11 cellular contexts compared by ENCODE assay signal in genomic region chr5:157269763-157270272, GRCh38. TPM values are rescaled to one million over a fixed set of nuclear protein-coding genes. Genes with fewer than 3 reads are reported as not detected.
DNase-seq lines count a peak whose midpoint lies in the region; ATAC-seq and TF ChIP-seq lines count a peak whose summit lies in the region.
"Had no signal": no experiment of that assay in that cellular context is flagged by ENCODE, and none has a peak within 500 bp of the region (broad histone marks: within the 10 kb centered on the region; RNA-seq: fewer than 3 reads in every experiment).

No MANE protein-coding gene starts in this region.

- H3K27ac Mint-ChIP-seq in T-helper 2 cell treated with Interferon-gamma antibody and Interleukin-4, amounts not matched to agents 5 μg/mL and 100 μg/mL, for 36 hours, result peak overlapping the region; percentile 98

- H3K27me3 ChIP-seq in cardiac muscle cell, result no peaks in the 10 kb centered on the region

- H3K4me1 Mint-ChIP-seq in T-helper 2 cell treated with Interferon-gamma antibody and Interleukin-4, amounts not matched to agents 5 μg/mL and 100 μg/mL, for 36 hours (ENCODE audit: low read depth), result peaks cover 75% of the 10 kb centered on the region

- no peak for ATAC-seq in left cardiac atrium
- ATAC-seq in GM21529 (IDR thresholded peaks at IDR 0.05; ENCODE audit: unreplicated experiment), result no peak
- ATAC-seq: heart right ventricle had no signal

- H3K36me3 ChIP-seq in cardiac muscle cell, result no peaks in the 10 kb centered on the region
- H3K36me3 ChIP-seq: heart right ventricle had no signal

- no peak for TF ChIP-seq CTCF in cardiac muscle cell (IDR thresholded peaks at IDR 0.05; ENCODE audit: low read depth, low read length)

- no peaks in the 10 kb centered on the region for H3K9me3 ChIP-seq in cardiac muscle cell (ENCODE audit: low read depth)
- H3K9me3 ChIP-seq: heart right ventricle had no signal

- DNase-seq in cardiac muscle cell (ENCODE audit: low read depth in 1 of 2, low spot score in 1 of 2), result no peak
- DNase-seq in left cardiac atrium, result no peak
- DNase-seq in T-helper 2 cell treated with Interferon-gamma antibody and Interleukin-4, amounts not matched to agents 5 μg/mL and 100 μg/mL, for 36 hours (ENCODE audit: low spot score), result no peak
- DNase-seq in kidney tubule cell (ENCODE audit: low spot score), result peak; percentile 30
- DNase-seq in HCEC 1CT, result no peak
- DNase-seq in mesenteric fat pad (ENCODE audit: low spot score), result no peak
- DNase-seq in NCI-H1694 (lab: John Stamatoyannopoulos, UW), result no peak
- DNase-seq: C1 segment of cervical spinal cord, heart right ventricle, NCI-H1417 treated with DMSO at 0.1 percent for 48 hours had no signal

- no peaks in the 10 kb centered on the region for H3K27me3 Mint-ChIP-seq in T-helper 2 cell treated with Interferon-gamma antibody and Interleukin-4, amounts not matched to agents 5 μg/mL and 100 μg/mL, for 36 hours (ENCODE audit: low read depth)

- H3K4me3 ChIP-seq in cardiac muscle cell, result no peak overlapping the region
- H3K4me3 ChIP-seq: heart right ventricle had no signal

- H3K9me3 Mint-ChIP-seq in T-helper 2 cell treated with Interferon-gamma antibody and Interleukin-4, amounts not matched to agents 5 μg/mL and 100 μg/mL, for 36 hours, result no peaks in the 10 kb centered on the region

- intact Hi-C loops in left cardiac atrium (cut with DNase I), result loop anchor here in 1 of 2 donors (5.0 kb wide), 1 partner anchor 32 kb away; no protein-coding TSS in a partner anchor

- H3K4me3 Mint-ChIP-seq in T-helper 2 cell treated with Interferon-gamma antibody and Interleukin-4, amounts not matched to agents 5 μg/mL and 100 μg/mL, for 36 hours, result peak overlapping the region; percentile 91

- H3K4me1 ChIP-seq in cardiac muscle cell (ENCODE audit: low read depth), result peaks cover 62% of the 10 kb centered on the region

- peaks cover 54% of the 10 kb centered on the region for H3K36me3 Mint-ChIP-seq in T-helper 2 cell treated with Interferon-gamma antibody and Interleukin-4, amounts not matched to agents 5 μg/mL and 100 μg/mL, for 36 hours (ENCODE audit: low read depth)

- peak overlapping the region; percentile 59 for H3K27ac ChIP-seq in cardiac muscle cell

RNA-seq across cellular contexts. Expression of gene CYFIP2, which starts 3.9 kb away (rescaled TPM):
- 228 and 299 TPM in 2 replicates for total RNA-seq in cardiac muscle cell
- 126 and 171 TPM in 2 replicates for polyA plus RNA-seq in cardiac muscle cell
- total RNA-seq in left cardiac atrium, result 10 to 100 TPM; 18.1 to 27.6 TPM
- 7.3 TPM for total RNA-seq in mesenteric fat pad
